In genomic region chr19:39038098-39038497, GRCh38 we compare ENCODE assay signal across 9 cellular contexts. TPM values are rescaled to one million over a fixed set of nuclear protein-coding genes. Genes with fewer than 3 reads are reported as not detected.
DNase-seq lines count a peak whose midpoint lies in the region; ATAC-seq and TF ChIP-seq lines count a peak whose summit lies in the region.
"Had no signal": no experiment of that assay in that cellular context is flagged by ENCODE, and none has a peak within 500 bp of the region (broad histone marks: within the 10 kb centered on the region; RNA-seq: fewer than 3 reads in every experiment).

No MANE protein-coding gene starts in this region.

- CTCF ChIA-PET in BJ (lab: Yijun Ruan, JAX), result interaction anchor here (0.6 to 10.3 kb wide), 7 partner anchors 13 to 149 kb away, joined by 3 to 41 read pairs (median 4); partner anchors contain the start of gene FBXO17

- peaks cover 6% of the 10 kb centered on the region for H3K4me1 Mint-ChIP-seq in HFFc6 (ENCODE audit: low read depth)

- peaks cover 4% of the 10 kb centered on the region; the same call in 1 of the 2 replicates for H3K9me3 Mint-ChIP-seq in HFFc6

- H3K4me1 ChIP-seq in adipocyte (ENCODE audit: control insufficient read depth, insufficient read depth, low read length), result peaks cover 16% of the 10 kb centered on the region

- peak; percentile 35 for TF ChIP-seq CTCF in BJ (IDR thresholded peaks at IDR 0.05; ENCODE audit: insufficient read depth, low read depth, low read length)
- no peak for TF ChIP-seq CTCF in HFFc6 (IDR thresholded peaks at IDR 0.05)

- ATAC-seq in left lobe of liver, result peak; percentile 97
- ATAC-seq in GM21526 (IDR thresholded peaks at IDR 0.05; ENCODE audit: low FRiP score, unreplicated experiment), result no peak

- POLR2A ChIA-PET in BJ (lab: Charles Lee), result no interaction called here

- H3K36me3 ChIP-seq in BJ (ENCODE audit: control insufficient read depth, insufficient read depth, low read length), result no peaks in the 10 kb centered on the region
- no peaks in the 10 kb centered on the region for H3K36me3 ChIP-seq in adipocyte (ENCODE audit: control insufficient read depth, insufficient read depth, low read length, severe bottlenecking)

- DNase-seq in BJ (ENCODE audit: low read depth) (no peak), HFFc6 (peak; percentile 32), adipocyte (ENCODE audit: low read depth) (peak; percentile 30), left lobe of liver (ENCODE audit: low spot score) (peak; percentile 70), NCI-H774 (lab: John Stamatoyannopoulos, UW) (no peak), LoVo (ENCODE audit: low spot score) (no peak)
- DNase-seq in stimulated activated CD4-positive, alpha-beta T cell treated with anti-CD3 and anti-CD28 coated beads, Interleukin-1b, Interleukin-23, amount 100 ng/mL, for 48 hours, result no peak

- H3K9ac ChIP-seq in adipocyte (ENCODE audit: low read length), result no peak overlapping the region

- H3K9me3 ChIP-seq in adipocyte (ENCODE audit: control insufficient read depth, low read length), result no peaks in the 10 kb centered on the region

- no peak overlapping the region for H3K4me3 ChIP-seq in BJ (ENCODE audit: low read depth, low read length)
- no peak overlapping the region for H3K4me3 ChIP-seq in adipocyte (ENCODE audit: low read length)

- no peak overlapping the region for H3K4me3 Mint-ChIP-seq in HFFc6
- H3K4me3 Mint-ChIP-seq: activated naive CD8-positive, alpha-beta T cell had no signal

- no peak overlapping the region for H3K27ac Mint-ChIP-seq in HFFc6
- H3K27ac Mint-ChIP-seq: activated naive CD8-positive, alpha-beta T cell had no signal

- H3K36me3 Mint-ChIP-seq in HFFc6 (ENCODE audit: low read depth), result no peaks in the 10 kb centered on the region

- H3K27me3 Mint-ChIP-seq in HFFc6 (ENCODE audit: insufficient read depth), result peaks cover 26% of the 10 kb centered on the region
- H3K27me3 Mint-ChIP-seq: activated naive CD8-positive, alpha-beta T cell had no signal

- no peaks in the 10 kb centered on the region for H3K27me3 ChIP-seq in BJ (ENCODE audit: control insufficient read depth, insufficient read depth, low read length)
- H3K27me3 ChIP-seq in adipocyte (replicated peaks; ENCODE audit: control insufficient read depth, insufficient read depth, low read length), result peaks cover 10% of the 10 kb centered on the region

RNA-seq across cellular contexts. Expression of gene FBXO27, which starts 5.7 kb away (rescaled TPM):
- 4.4 and 7.0 TPM in 2 replicates for polyA plus RNA-seq in BJ (2011; rRNA removed)
- polyA minus RNA-seq in BJ (2011; rRNA and poly(A)+ RNA removed), result 2.8 and 6.8 TPM in 2 replicates
- 1 to 10 TPM in 3 of 6 experiments, under 1 TPM in 3; 0.47 to 2.2 (median 0.90) TPM for total RNA-seq in HFFc6 (2021; fragmentation: NEBNext Ultra II Directional; extraction: Animal tissue kit (Norgen Biotek cat#: 25700))
- total RNA-seq in left lobe of liver, result 15.9 TPM

RNA-seq across cellular contexts. Expression of gene ACP7, which starts 46.1 kb away (rescaled TPM):
- not detected in 2 replicates for polyA plus RNA-seq in BJ (2011; rRNA removed)
- not detected in 2 replicates for polyA minus RNA-seq in BJ (2011; rRNA and poly(A)+ RNA removed)
- not detected for total RNA-seq in HFFc6 (2021; fragmentation: NEBNext Ultra II Directional; extraction: Animal tissue kit (Norgen Biotek cat#: 25700))
- total RNA-seq in left lobe of liver, result not detected

Comparison
In these comparisons a context has a peak if more than half of its experiments do, and no peak if none do; other contexts are left out.
1. DNase-seq: peak in HFFc6 (single experiment), adipocyte (single experiment) and left lobe of liver (single experiment); none in BJ (single experiment), NCI-H774 (single experiment), LoVo (single experiment) and stimulated activated CD4-positive, alpha-beta T cell treated with anti-CD3 and anti-CD28 coated beads, Interleukin-1b, Interleukin-23, amount 100 ng/mL, for 48 hours (single experiment).